In the genomic region with DNA sequence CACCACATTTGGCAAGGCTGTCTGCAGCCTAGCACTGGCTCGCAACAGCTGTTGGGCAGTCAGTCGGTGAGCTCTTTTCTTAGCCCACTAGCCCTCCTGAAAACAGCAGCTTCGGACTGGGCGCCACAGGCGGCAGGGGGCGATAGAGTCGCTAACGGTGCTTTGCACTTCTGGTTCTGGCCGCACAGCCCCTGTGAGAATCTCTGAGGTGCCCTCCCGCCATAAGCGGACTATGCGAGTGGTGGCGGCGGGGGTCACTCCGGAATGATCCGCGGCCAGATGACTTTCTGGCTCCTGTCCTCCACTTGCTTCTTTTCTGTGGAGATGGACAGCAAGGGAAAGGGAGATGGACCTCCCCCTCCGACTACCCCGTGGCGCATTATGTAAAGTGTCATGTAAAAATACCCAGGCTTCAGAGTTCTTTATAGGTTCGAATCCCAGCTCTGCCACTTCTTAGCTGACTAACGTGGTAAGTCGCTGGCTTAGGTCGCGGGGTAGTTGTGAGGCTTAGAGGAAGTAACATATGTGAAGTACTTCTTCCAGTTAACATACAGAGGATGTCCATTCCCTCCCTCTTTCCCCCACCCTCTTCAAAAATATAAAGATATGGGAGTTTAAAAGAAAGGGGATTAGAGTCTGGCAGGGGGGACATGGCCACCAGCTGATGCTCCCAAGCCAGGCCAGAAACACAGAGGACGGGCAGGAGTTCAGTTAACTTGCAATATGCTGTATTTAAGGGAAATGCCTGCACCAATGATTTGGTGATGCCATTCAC, we compare ENCODE assay signal across 8 cellular contexts. TPM values are rescaled to one million over a fixed set of nuclear protein-coding genes. Genes with fewer than 3 reads are reported as not detected.
DNase-seq lines count a peak whose midpoint lies in the region; ATAC-seq and TF ChIP-seq lines count a peak whose summit lies in the region.

No MANE protein-coding gene starts in this region.

- in situ Hi-C loops in G401 (cut with HindIII; ENCODE audit: low sequenced_read_pairs) (no loop called here), Panc1 (cut with HindIII; ENCODE audit: low pct_unique_long_range_greater_than_20kb, low sequenced_read_pairs) (no loop called here)

- intact Hi-C loops in Panc1 (cut with micrococcal nuclease; ENCODE audit: unreplicated experiment), result no loop called here

- DNase-seq in G401 (ENCODE audit: low spot score), result peak; percentile 2
- DNase-seq in H7, result peak; percentile 90
- DNase-seq in Panc1 (ENCODE audit: low read depth, low spot score), result no peak
- DNase-seq in iPS DF 6.9 (ENCODE audit: low read depth, low spot score), result peak; percentile 61
- DNase-seq in effector CD8-positive, alpha-beta T cell (lab: John Stamatoyannopoulos, UW), result no peak
- no peak for DNase-seq in OCI-M2 (lab: John Stamatoyannopoulos, UW; ENCODE audit: unreplicated experiment)

- BruUV-seq in Panc1 (replicated peaks; lab: Mats Ljungman, UMichigan), result TSS peak; percentile 61

- CTCF ChIA-PET in Panc1 (lab: Charles Lee), result interaction anchor here (0.6 to 0.8 kb wide), 2 partner anchors 133 to 606 kb away, joined by 3 to 10 read pairs; no protein-coding TSS in a partner anchor

- no CpG with 5 or more reads among the region's 26 CpGs for WGBS in iPS DF 6.9 (ENCODE audit: insufficient coverage, insufficient read length)

- H3K4me1 ChIP-seq in Panc1 (ENCODE audit: control insufficient read depth, insufficient read depth, low read length), result no peaks in the 10 kb centered on the region
- peaks cover 1% of the 10 kb centered on the region; the same call in 1 of the 2 replicates for H3K4me1 ChIP-seq in iPS DF 6.9 (ENCODE audit: control insufficient read depth, insufficient read depth, low read length)

- H3K4me3 ChIP-seq in H7 (ENCODE audit: insufficient read depth, low read depth, low read length), result peak overlapping the region; percentile 50
- H3K4me3 ChIP-seq in Panc1 (ENCODE audit: low read depth in 2 of 2, low read length in 2 of 2), result no peak overlapping the region
- no peak overlapping the region; the same call in 1 of the 2 replicates for H3K4me3 ChIP-seq in iPS DF 6.9 (ENCODE audit: low read length)

- H3K9me3 ChIP-seq in Panc1 (ENCODE audit: control insufficient read depth, insufficient read depth, low read depth, low read length), result no peaks in the 10 kb centered on the region
- H3K9me3 ChIP-seq in iPS DF 6.9 (ENCODE audit: control insufficient read depth, insufficient read depth, low read length), result no peaks in the 10 kb centered on the region

- ATAC-seq in Panc1, result peak; percentile 57; the same call in 1 of the 2 replicates
- ATAC-seq in GM19328 (IDR thresholded peaks at IDR 0.05; ENCODE audit: unreplicated experiment), result no peak
- ATAC-seq in GM18520 (IDR thresholded peaks at IDR 0.05; ENCODE audit: unreplicated experiment), result no peak

- H3K36me3 ChIP-seq in H7 (replicated peaks; ENCODE audit: control insufficient read depth, insufficient read depth, low read length) (no peaks in the 10 kb centered on the region), Panc1 (ENCODE audit: control insufficient read depth, insufficient read depth, low read length) (no peaks in the 10 kb centered on the region), iPS DF 6.9 (ENCODE audit: control insufficient read depth, insufficient read depth, low read length) (no peaks in the 10 kb centered on the region)

- peak; percentile 55 for TF ChIP-seq CTCF in Panc1 (IDR thresholded peaks at IDR 0.05)

- POLR2A ChIA-PET in Panc1 (lab: Charles Lee), result no interaction called here

- H3K27me3 ChIP-seq in H7 (ENCODE audit: control insufficient read depth, insufficient read depth, low read length), result peaks cover 72% of the 10 kb centered on the region
- no peaks in the 10 kb centered on the region; the same call in 1 of the 2 replicates for H3K27me3 ChIP-seq in Panc1 (ENCODE audit: control insufficient read depth, insufficient read depth, low read length)
- peaks cover 29% of the 10 kb centered on the region for H3K27me3 ChIP-seq in iPS DF 6.9 (ENCODE audit: control insufficient read depth, insufficient read depth, low read length)

- H3K27ac ChIP-seq in Panc1 (ENCODE audit: low read length) (no peak overlapping the region), iPS DF 6.9 (ENCODE audit: low read length) (no peak overlapping the region)

RNA-seq across cellular contexts. Expression of a gene that starts 11.0 kb away (rescaled TPM):
- not detected in 2 replicates for total RNA-seq in G401 (2014; rRNA removed; shearing (Covaris generic))
- 0.28 and 0.30 TPM in 2 replicates for total RNA-seq in H7 (2014; rRNA removed; shearing (Covaris generic))
- total RNA-seq in Panc1 (2021; ENCODE audit: unreplicated experiment), result not detected
- not detected for polyA plus RNA-seq in Panc1 (2012; ENCODE audit: insufficient read length)

Comparison
In these comparisons a context has a peak if more than half of its experiments do, and no peak if none do; other contexts are left out.
1. DNase-seq: peak in G401 (single experiment), H7 (single experiment) and iPS DF 6.9 (single experiment); none in Panc1 (single experiment), effector CD8-positive, alpha-beta T cell (single experiment) and OCI-M2 (single experiment).